In the genomic region with DNA sequence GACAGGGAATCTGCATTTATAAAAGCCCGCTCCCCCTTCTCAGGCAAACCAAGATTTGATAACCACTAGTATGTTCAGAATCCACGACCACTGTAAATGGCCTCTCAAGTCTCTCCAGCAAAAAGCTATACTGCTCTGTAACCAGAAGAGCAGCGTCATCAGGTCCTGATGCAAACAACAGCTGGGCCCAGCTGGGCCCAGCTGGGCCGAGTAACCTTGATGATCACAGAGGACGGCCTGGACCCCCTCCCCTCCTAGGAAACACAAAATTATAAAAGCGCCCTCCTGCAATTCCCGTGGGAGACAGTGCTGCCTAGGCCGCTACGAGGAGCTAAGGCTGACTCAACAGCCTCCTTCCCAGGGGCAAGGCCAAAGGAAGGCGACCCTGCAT, we compare ENCODE assay signal across 8 cellular contexts. TPM values are rescaled to one million over a fixed set of nuclear protein-coding genes. Genes with fewer than 3 reads are reported as not detected.
DNase-seq lines count a peak whose midpoint lies in the region; ATAC-seq and TF ChIP-seq lines count a peak whose summit lies in the region.

No MANE protein-coding gene starts in this region.

- no peaks in the 10 kb centered on the region for H3K9me2 ChIP-seq in neural cell (ENCODE audit: insufficient read depth, low read length)

- H3K4me2 ChIP-seq in neural cell (ENCODE audit: low read length), result peak overlapping the region; percentile 90

- H4K20me1 ChIP-seq in neural cell (ENCODE audit: insufficient read depth), result peaks cover 10% of the 10 kb centered on the region

- H3K27me3 ChIP-seq in ectodermal cell (ENCODE audit: control insufficient read depth, insufficient read depth, low read length, poor library complexity, severe bottlenecking) (no peaks in the 10 kb centered on the region), neural cell (ENCODE audit: insufficient read depth, low read depth, low read length) (peaks cover 23% of the 10 kb centered on the region)

- H2AFZ ChIP-seq in neural cell (ENCODE audit: low read depth, low read length), result peak overlapping the region; percentile 100

- H3F3A ChIP-seq in neural cell (ENCODE audit: insufficient read depth, low read length, poor library complexity, severe bottlenecking), result peaks cover 2% of the 10 kb centered on the region

- H3K36me3 ChIP-seq in ectodermal cell (ENCODE audit: control insufficient read depth, insufficient read depth, low read length) (no peaks in the 10 kb centered on the region), neural cell (ENCODE audit: insufficient read depth, low read length) (no peaks in the 10 kb centered on the region)

- TF ChIP-seq CTCF in LNCaP clone FGC (IDR thresholded peaks at IDR 0.05; ENCODE audit: control insufficient read depth, extremely low read depth, insufficient read depth) (no peak), neural cell (IDR thresholded peaks at IDR 0.05; ENCODE audit: poor library complexity, severe bottlenecking) (no peak)

- 33 to 38% methylated on average over 10 of the region's 10 CpGs for WGBS in ectodermal cell, 2 experiments

- H3K9me3 ChIP-seq in ectodermal cell (ENCODE audit: control insufficient read depth, low read length) (no peaks in the 10 kb centered on the region), neural cell (ENCODE audit: low read length) (no peaks in the 10 kb centered on the region)

- TF ChIP-seq EP300 in neural cell (conservative IDR thresholded peaks at IDR 0.05; ENCODE audit: poor library complexity, severe bottlenecking), result no peak

- peak; percentile 2 for ATAC-seq in GM19035 (IDR thresholded peaks at IDR 0.05; ENCODE audit: unreplicated experiment)

- H3K4me1 ChIP-seq in ectodermal cell (ENCODE audit: control insufficient read depth, insufficient read depth, low read length), result peaks cover 20% of the 10 kb centered on the region

- DNase-seq in LNCaP clone FGC (ENCODE audit: low read depth), result no peak
- no peak for DNase-seq in stimulated activated naive CD4-positive, alpha-beta T cell treated with Interleukin-2 at 50 U/mL for 16 hours (lab: John Stamatoyannopoulos, UW)
- DNase-seq in NCI-H1105 treated with DMSO at 0.1 percent for 48 hours (lab: John Stamatoyannopoulos, UW), result no peak
- no peak for DNase-seq in RPMI8226
- no peak for DNase-seq in inferior parietal cortex (ENCODE audit: extremely low spot score)

- peak overlapping the region; percentile 53 for H3K27ac ChIP-seq in ectodermal cell (ENCODE audit: insufficient read depth, low read depth, low read length, poor library complexity, severe bottlenecking)
- peak overlapping the region; percentile 97 for H3K27ac ChIP-seq in neural cell (ENCODE audit: low read length)

- TF ChIP-seq RAD21 in neural cell (conservative IDR thresholded peaks at IDR 0.05), result no peak

- H3K9ac ChIP-seq in neural cell (ENCODE audit: low read length), result peak overlapping the region; percentile 92

- H3K4me3 ChIP-seq in LNCaP clone FGC (ENCODE audit: low read depth, low read length) (peak overlapping the region; percentile 83), ectodermal cell (ENCODE audit: insufficient read depth, low read depth, low read length) (peak overlapping the region; percentile 92), neural cell (ENCODE audit: low read length) (peak overlapping the region; percentile 93)

- H3K79me2 ChIP-seq in neural cell (replicated peaks; ENCODE audit: insufficient read depth, low read length), result peaks cover 17% of the 10 kb centered on the region

TF ChIP-seq in neural cell, 6 proteins besides CTCF, POLR2A, EP300 and RAD21:
- TF ChIP-seq, protein P1, sequence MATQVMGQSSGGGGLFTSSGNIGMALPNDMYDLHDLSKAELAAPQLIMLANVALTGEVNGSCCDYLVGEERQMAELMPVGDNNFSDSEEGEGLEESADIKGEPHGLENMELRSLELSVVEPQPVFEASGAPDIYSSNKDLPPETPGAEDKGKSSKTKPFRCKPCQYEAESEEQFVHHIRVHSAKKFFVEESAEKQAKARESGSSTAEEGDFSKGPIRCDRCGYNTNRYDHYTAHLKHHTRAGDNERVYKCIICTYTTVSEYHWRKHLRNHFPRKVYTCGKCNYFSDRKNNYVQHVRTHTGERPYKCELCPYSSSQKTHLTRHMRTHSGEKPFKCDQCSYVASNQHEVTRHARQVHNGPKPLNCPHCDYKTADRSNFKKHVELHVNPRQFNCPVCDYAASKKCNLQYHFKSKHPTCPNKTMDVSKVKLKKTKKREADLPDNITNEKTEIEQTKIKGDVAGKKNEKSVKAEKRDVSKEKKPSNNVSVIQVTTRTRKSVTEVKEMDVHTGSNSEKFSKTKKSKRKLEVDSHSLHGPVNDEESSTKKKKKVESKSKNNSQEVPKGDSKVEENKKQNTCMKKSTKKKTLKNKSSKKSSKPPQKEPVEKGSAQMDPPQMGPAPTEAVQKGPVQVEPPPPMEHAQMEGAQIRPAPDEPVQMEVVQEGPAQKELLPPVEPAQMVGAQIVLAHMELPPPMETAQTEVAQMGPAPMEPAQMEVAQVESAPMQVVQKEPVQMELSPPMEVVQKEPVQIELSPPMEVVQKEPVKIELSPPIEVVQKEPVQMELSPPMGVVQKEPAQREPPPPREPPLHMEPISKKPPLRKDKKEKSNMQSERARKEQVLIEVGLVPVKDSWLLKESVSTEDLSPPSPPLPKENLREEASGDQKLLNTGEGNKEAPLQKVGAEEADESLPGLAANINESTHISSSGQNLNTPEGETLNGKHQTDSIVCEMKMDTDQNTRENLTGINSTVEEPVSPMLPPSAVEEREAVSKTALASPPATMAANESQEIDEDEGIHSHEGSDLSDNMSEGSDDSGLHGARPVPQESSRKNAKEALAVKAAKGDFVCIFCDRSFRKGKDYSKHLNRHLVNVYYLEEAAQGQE (IDR thresholded peaks at IDR 0.05; ENCODE audit: borderline replicate concordance), result peak; percentile 20
- TF ChIP-seq TAF1 (IDR thresholded peaks at IDR 0.05; ENCODE audit: low read depth), result no peak

RNA-seq across cellular contexts. Expression of a gene that starts 0.5 kb away (rescaled TPM):
- 29.5 TPM for polyA plus RNA-seq in ectodermal cell (2013, experiment 1 of 4)
- polyA plus RNA-seq in ectodermal cell (2013, experiment 2 of 4), result 28.6 TPM
- 23.2 TPM for polyA plus RNA-seq in ectodermal cell (2013, experiment 3 of 4)
- polyA plus RNA-seq in ectodermal cell (2013, experiment 4 of 4), result 27.9 TPM
- polyA plus RNA-seq in neural cell, result 33.2 and 35.9 TPM in 2 replicates
- polyA minus RNA-seq in neural cell, result 46.2 and 49.4 TPM in 2 replicates

RNA-seq across cellular contexts. Expression of a gene that starts 12.2 kb away (rescaled TPM):
- polyA plus RNA-seq in ectodermal cell (2013, experiment 1 of 4), result 11.0 TPM
- polyA plus RNA-seq in ectodermal cell (2013, experiment 2 of 4), result 10.5 TPM
- polyA plus RNA-seq in ectodermal cell (2013, experiment 3 of 4), result 8.9 TPM
- 8.8 TPM for polyA plus RNA-seq in ectodermal cell (2013, experiment 4 of 4)
- polyA plus RNA-seq in neural cell, result 0.46 and 1.7 TPM in 2 replicates
- polyA minus RNA-seq in neural cell, result 0.35 and 0.73 TPM in 2 replicates
